Comparison of ENCODE assay signal across 8 cellular contexts in the genomic region with DNA sequence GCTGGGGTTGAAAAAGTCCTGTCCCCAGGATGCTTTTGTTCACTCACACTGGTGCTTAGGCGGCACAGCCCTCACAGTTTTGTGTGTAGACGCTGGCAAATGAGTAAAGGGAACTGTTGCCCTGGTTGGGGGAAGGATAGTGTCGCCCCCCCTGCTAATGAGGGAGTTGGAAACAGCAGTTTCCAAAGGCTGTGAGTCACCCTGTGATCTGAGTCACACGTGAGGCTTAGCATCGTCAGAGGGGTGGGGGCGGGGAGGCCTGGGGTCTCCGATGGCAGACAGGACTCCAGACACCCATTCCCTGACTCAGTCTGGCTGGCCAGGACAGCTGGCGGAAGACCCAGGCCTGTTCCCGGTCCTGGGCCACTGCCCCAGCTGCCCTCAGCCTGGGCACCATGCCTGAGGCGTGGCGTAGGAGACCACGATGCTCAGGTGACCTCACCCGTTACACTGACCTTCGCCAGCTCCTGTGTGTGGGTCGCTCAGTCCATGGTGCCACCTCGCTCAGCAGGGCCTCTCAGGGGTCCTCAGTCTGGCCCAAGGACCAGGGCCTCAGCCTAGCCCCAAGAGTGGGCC. TPM values are rescaled to one million over a fixed set of nuclear protein-coding genes. Genes with fewer than 3 reads are reported as not detected.
DNase-seq lines count a peak whose midpoint lies in the region; ATAC-seq and TF ChIP-seq lines count a peak whose summit lies in the region.

No MANE protein-coding gene starts in this region.

- H3K4me1 ChIP-seq in SJSA1 (replicated peaks) = peaks cover 11% of the 10 kb centered on the region

- CTCF ChIA-PET in CD4-positive, alpha-beta T cell (lab: Charles Lee) = interaction anchor here (1.4 kb wide), 1 partner anchor 93 kb away, joined by 3 read pairs; no protein-coding TSS in a partner anchor

- POLR2A ChIA-PET in CD4-positive, alpha-beta T cell (lab: Charles Lee) = no interaction called here

- H3K9me3 Mint-ChIP-seq in CD4-positive, alpha-beta T cell = no peaks in the 10 kb centered on the region
- H3K9me3 Mint-ChIP-seq in stimulated activated naive CD8-positive, alpha-beta T cell treated with anti-CD3 and anti-CD28 coated beads, Interleukin-15, amount 100 ng/mL, for 72 hours = no peaks in the 10 kb centered on the region

- no peak overlapping the region for H3K4me3 ChIP-seq in SJSA1
- H3K4me3 ChIP-seq in cardiac fibroblast (replicated peaks in 1 of 2; ENCODE audit: low read depth in 2 of 2, low read length in 2 of 2) = no peak overlapping the region

- no peaks in the 10 kb centered on the region for H3K27me3 ChIP-seq in CD4-positive, alpha-beta T cell (ENCODE audit: control insufficient read depth, insufficient read depth, low read length)
- H3K27me3 ChIP-seq in SJSA1 (replicated peaks) = no peaks in the 10 kb centered on the region

- H3K27ac ChIP-seq in CD4-positive, alpha-beta T cell (ENCODE audit: low read depth, low read length) = no peak overlapping the region
- 0 out of 2 replicates have a peak overlapping the region, but pooled peaks have one; percentile 37 for H3K27ac ChIP-seq in SJSA1

- no peaks in the 10 kb centered on the region for H3K36me3 Mint-ChIP-seq in CD4-positive, alpha-beta T cell (ENCODE audit: low read depth)

- peak overlapping the region; percentile 6 for H3K4me3 Mint-ChIP-seq in CD4-positive, alpha-beta T cell
- H3K4me3 Mint-ChIP-seq in stimulated activated naive CD8-positive, alpha-beta T cell treated with anti-CD3 and anti-CD28 coated beads, Interleukin-15, amount 100 ng/mL, for 72 hours = peak overlapping the region; percentile 57 to 75

- ATAC-seq in CD4-positive, alpha-beta T cell (ENCODE audit: poor library complexity) = no peak
- peak; percentile 33 for ATAC-seq in stimulated activated naive CD8-positive, alpha-beta T cell treated with anti-CD3 and anti-CD28 coated beads, Interleukin-15, amount 100 ng/mL, for 72 hours
- ATAC-seq in HG02973 (IDR thresholded peaks at IDR 0.05; ENCODE audit: unreplicated experiment) = no peak
- ATAC-seq in HG03045 (IDR thresholded peaks at IDR 0.05; ENCODE audit: unreplicated experiment) = no peak
- ATAC-seq in GM21360 (IDR thresholded peaks at IDR 0.05; ENCODE audit: unreplicated experiment) = no peak

- H3K27ac Mint-ChIP-seq in CD4-positive, alpha-beta T cell = no peak overlapping the region
- H3K27ac Mint-ChIP-seq in stimulated activated naive CD8-positive, alpha-beta T cell treated with anti-CD3 and anti-CD28 coated beads, Interleukin-15, amount 100 ng/mL, for 72 hours = peak overlapping the region in 1 of 2 donors; percentile 88

- no peaks in the 10 kb centered on the region for H3K9me3 ChIP-seq in CD4-positive, alpha-beta T cell (ENCODE audit: control insufficient read depth, low read length)
- no peaks in the 10 kb centered on the region for H3K9me3 ChIP-seq in SJSA1 (replicated peaks)

- peak in 2 of 10 experiments; percentile 11 to 21 for DNase-seq in CD4-positive, alpha-beta T cell
- DNase-seq in SJSA1 (ENCODE audit: low read depth in 1 of 2, low spot score in 2 of 2) (peak; percentile 46 to 75), cardiac fibroblast (ENCODE audit: low read depth in 2 of 2) (peak; percentile 90 to 93), lung microvascular endothelial cell (ENCODE audit: low read depth in 2 of 2) (peak; percentile 80 to 90)
- peak; percentile 41 to 67 for DNase-seq in stimulated activated naive CD8-positive, alpha-beta T cell treated with anti-CD3 and anti-CD28 coated beads, Interleukin-15, amount 100 ng/mL, for 72 hours

- no peaks in the 10 kb centered on the region for H3K27me3 Mint-ChIP-seq in CD4-positive, alpha-beta T cell
- no peaks in the 10 kb centered on the region for H3K27me3 Mint-ChIP-seq in stimulated activated naive CD8-positive, alpha-beta T cell treated with anti-CD3 and anti-CD28 coated beads, Interleukin-15, amount 100 ng/mL, for 72 hours

- H3K36me3 ChIP-seq in SJSA1 = no peaks in the 10 kb centered on the region; the same call in 1 of the 2 replicates

- intact Hi-C loops in CD4-positive, alpha-beta T cell (cut with DNase I, micrococcal nuclease) = loop anchor here in 1 of 2 experiments (5.0 kb wide), 2 partner anchors 535 to 820 kb away; partner anchors contain the start of genes DNAI1, FAM219A and SPAG8

- TF ChIP-seq CTCF in CD4-positive, alpha-beta T cell (IDR thresholded peaks at IDR 0.05) = no peak
- TF ChIP-seq CTCF in cardiac fibroblast (IDR thresholded peaks at IDR 0.05; ENCODE audit: low read depth, low read length) = no peak

- peaks cover 21% of the 10 kb centered on the region for H3K4me1 Mint-ChIP-seq in CD4-positive, alpha-beta T cell (ENCODE audit: low read depth)
- peaks cover 81% of the 10 kb centered on the region for H3K4me1 Mint-ChIP-seq in stimulated activated naive CD8-positive, alpha-beta T cell treated with anti-CD3 and anti-CD28 coated beads, Interleukin-15, amount 100 ng/mL, for 72 hours

RNA-seq across cellular contexts. Expression of gene DNAJB5, which starts 2.9 kb away (rescaled TPM):
- 1 to 10 TPM; 2.7 to 2.8 TPM for total RNA-seq in CD4-positive, alpha-beta T cell
- total RNA-seq in SJSA1 (2014; rRNA removed; shearing (Covaris generic)) = 2.8 and 6.3 TPM in 2 replicates
- 2.4 and 3.1 TPM in 2 replicates for total RNA-seq in lung microvascular endothelial cell

RNA-seq across cellular contexts. Expression of gene PHF24, which starts 34.4 kb away (rescaled TPM):
- not detected for total RNA-seq in CD4-positive, alpha-beta T cell
- total RNA-seq in SJSA1 (2014; rRNA removed; shearing (Covaris generic)) = not detected in 2 replicates
- total RNA-seq in lung microvascular endothelial cell = not detected in 2 replicates
